In the genomic region with DNA sequence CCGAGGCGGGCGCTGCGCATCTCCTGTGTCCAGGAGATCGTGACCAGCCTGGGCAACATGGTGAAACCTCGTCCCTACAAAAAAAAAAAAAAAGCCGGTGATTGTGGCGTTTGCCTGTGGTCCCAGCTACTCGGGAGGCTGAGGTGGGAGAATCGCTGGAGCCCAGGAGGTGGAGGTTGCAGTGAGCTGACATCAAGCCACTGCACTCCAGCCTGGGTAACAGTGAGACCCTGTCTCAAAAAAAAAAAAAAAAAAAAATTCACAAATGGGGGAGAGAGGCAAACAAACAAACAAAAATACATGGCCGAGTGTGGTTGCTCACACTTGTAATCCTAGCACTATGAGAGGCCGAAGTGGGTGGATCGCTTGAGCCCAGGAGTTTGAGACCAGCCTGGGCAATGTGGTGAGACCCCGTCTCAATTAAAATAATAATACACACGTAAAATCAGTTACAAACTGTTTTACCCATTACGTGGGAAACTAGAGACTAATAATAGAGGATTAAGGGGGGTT, we compare ENCODE assay signal across 8 cellular contexts. TPM values are rescaled to one million over a fixed set of nuclear protein-coding genes. Genes with fewer than 3 reads are reported as not detected.
DNase-seq lines count a peak whose midpoint lies in the region; ATAC-seq and TF ChIP-seq lines count a peak whose summit lies in the region.

No MANE protein-coding gene starts in this region.

- H3K9me3 Mint-ChIP-seq in activated T-helper 17 cell treated with anti-CD3 and anti-CD28 coated beads, Interleukin-2, amount 50 U/mL, for 72 hours = no peaks in the 10 kb centered on the region

- no peak for TF ChIP-seq POLR2A in stomach (IDR thresholded peaks at IDR 0.05)

- H3K27me3 Mint-ChIP-seq in activated T-helper 17 cell treated with anti-CD3 and anti-CD28 coated beads, Interleukin-2, amount 50 U/mL, for 72 hours = no peaks in the 10 kb centered on the region

- peaks cover 10 to 24% (median 13%) of the 10 kb centered on the region in 4 donors for H3K36me3 ChIP-seq in stomach

- peak overlapping the region; percentile 94 to 97 (median 95) for H3K27ac ChIP-seq in stomach

- H3K4me1 ChIP-seq in stomach = peaks cover 12 to 64% (median 34%) of the 10 kb centered on the region in 4 donors

- peak overlapping the region; percentile 98 for H3K4me3 Mint-ChIP-seq in activated T-helper 17 cell treated with anti-CD3 and anti-CD28 coated beads, Interleukin-2, amount 50 U/mL, for 72 hours

- TF ChIP-seq EP300 in stomach (IDR thresholded peaks at IDR 0.05) = no peak

- DNase-seq in DMS79 treated with DMSO at 0.1 percent for 48 hours (lab: John Stamatoyannopoulos, UW) = peak; percentile 20
- DNase-seq in DMS79 (lab: John Stamatoyannopoulos, UW) = no peak
- no peak for DNase-seq in stomach
- no peak for DNase-seq in NCI-H1694 (lab: John Stamatoyannopoulos, UW)
- DNase-seq in NCI-H187 (lab: John Stamatoyannopoulos, UW) = no peak

- no peaks in the 10 kb centered on the region for H3K27me3 ChIP-seq in stomach

- no peak for TF ChIP-seq CTCF in stomach (IDR thresholded peaks at IDR 0.05)

- peak overlapping the region; percentile 98 for H3K27ac Mint-ChIP-seq in activated T-helper 17 cell treated with anti-CD3 and anti-CD28 coated beads, Interleukin-2, amount 50 U/mL, for 72 hours

- no peak for ATAC-seq in activated T-helper 17 cell treated with anti-CD3 and anti-CD28 coated beads, Interleukin-2, amount 50 U/mL, for 72 hours (replicated peaks)
- ATAC-seq in HG02870 (IDR thresholded peaks at IDR 0.05; ENCODE audit: unreplicated experiment) = no peak

- WGBS in stomach, 5 donors = 15 to 32% (median 19%) methylated on average over 10 to 16 of the region's 16 CpGs

- peak overlapping the region; percentile 78 for H3K4me3 ChIP-seq in iPS-18c (ENCODE audit: insufficient read depth, low read depth, low read length)
- peak overlapping the region; percentile 82 to 97 (median 92) for H3K4me3 ChIP-seq in stomach

- H3K4me1 Mint-ChIP-seq in activated T-helper 17 cell treated with anti-CD3 and anti-CD28 coated beads, Interleukin-2, amount 50 U/mL, for 72 hours = peaks cover 20% of the 10 kb centered on the region

- intact Hi-C loops in stomach (cut with DNase I; ENCODE audit: low total_unique reads) = no loop called here

- H3K36me3 Mint-ChIP-seq in activated T-helper 17 cell treated with anti-CD3 and anti-CD28 coated beads, Interleukin-2, amount 50 U/mL, for 72 hours (ENCODE audit: low read depth) = peaks cover 31% of the 10 kb centered on the region

- H3K9me3 ChIP-seq in iPS-18c (ENCODE audit: control insufficient read depth, insufficient read depth, low read length) (no peaks in the 10 kb centered on the region), stomach (no peaks in the 10 kb centered on the region)

RNA-seq across cellular contexts. Expression of gene TATDN3, which starts 0.8 kb away (rescaled TPM):
- total RNA-seq in activated T-helper 17 cell treated with anti-CD3 and anti-CD28 coated beads, Interleukin-2, amount 50 U/mL, for 72 hours = 10 to 100 TPM in 1 of 2 donors, 1 to 10 TPM in 1; 9.8 to 15.5 TPM
- total RNA-seq in stomach = 10 to 100 TPM in 2 of 5 donors, 1 to 10 TPM in 3; 2.6 to 52.2 (median 9.3) TPM
- polyA plus RNA-seq in stomach = 10 to 100 TPM in 2 of 3 donors, 1 to 10 TPM in 1; 8.1 to 11.2 (median 11.1) TPM

RNA-seq across cellular contexts. Expression of gene NSL1, which starts 0.9 kb away (rescaled TPM):
- total RNA-seq in activated T-helper 17 cell treated with anti-CD3 and anti-CD28 coated beads, Interleukin-2, amount 50 U/mL, for 72 hours = 10 to 100 TPM; 26.2 to 40.0 TPM
- total RNA-seq in stomach = 100 to 1,000 TPM in 1 of 5 donors, 10 to 100 TPM in 4; 23.2 to 170 (median 54.2) TPM
- polyA plus RNA-seq in stomach = 10 to 100 TPM; 10.2 to 23.8 (median 21.8) TPM

RNA-seq across cellular contexts. Expression of gene SPATA45, which starts 55.0 kb away (rescaled TPM):
- total RNA-seq in activated T-helper 17 cell treated with anti-CD3 and anti-CD28 coated beads, Interleukin-2, amount 50 U/mL, for 72 hours = not detected
- not detected for total RNA-seq in stomach
- polyA plus RNA-seq in stomach = not detected
